ENCODE assay signal across 18 cellular contexts in the genomic region with DNA sequence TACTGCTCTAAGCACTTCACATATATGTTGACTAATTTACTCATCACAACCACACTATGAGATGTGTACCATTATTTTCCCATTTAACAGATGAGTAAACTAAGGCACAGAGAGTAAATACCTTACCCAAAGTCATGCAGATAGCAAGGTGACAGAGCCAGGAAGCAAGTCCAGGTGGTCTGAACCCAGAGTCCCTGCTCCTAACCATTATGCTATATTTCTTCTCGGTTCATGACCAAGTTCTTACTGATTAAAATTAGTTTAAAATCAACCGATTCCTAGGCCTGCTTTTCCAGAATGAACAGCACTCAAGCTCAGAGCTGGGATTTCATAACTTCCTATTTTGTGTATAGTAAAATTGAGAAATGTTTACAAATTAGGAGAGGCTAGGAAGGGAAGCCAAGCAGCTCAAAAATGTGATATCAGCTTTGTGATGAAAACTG.
DNase-seq lines count a peak whose midpoint lies in the region; ATAC-seq and TF ChIP-seq lines count a peak whose summit lies in the region.
"Had no signal": no experiment of that assay in that cellular context is flagged by ENCODE, and none has a peak within 500 bp of the region (broad histone marks: within the 10 kb centered on the region; RNA-seq: fewer than 3 reads in every experiment).

No MANE protein-coding gene starts in this region.

- DNase-seq in AG09319 (ENCODE audit: extremely low read depth, low read depth) (peak; percentile 29), amniotic epithelial cell (ENCODE audit: low read depth) (peak; percentile 8), fibroblast of villous mesenchyme (ENCODE audit: low read depth) (peak; percentile 66), omental fat pad (ENCODE audit: low spot score) (no peak), DMS79 (lab: John Stamatoyannopoulos, UW) (no peak), NCI-H2227 (lab: John Stamatoyannopoulos, UW; ENCODE audit: unreplicated experiment) (no peak), NAMALWA (ENCODE audit: low spot score) (no peak), NCI-H2081 treated with DMSO at 0.1 percent for 48 hours (lab: John Stamatoyannopoulos, UW) (no peak)
- DNase-seq: activated CD8-positive, alpha-beta memory T cell treated with anti-CD3 and anti-CD28 coated beads for 24 hours; activated effector memory CD4-positive, alpha-beta T cell treated with anti-CD3 and anti-CD28 coated beads, Interleukin-2, amount 50 U/mL, for 16 hours; dorsolateral prefrontal cortex; EL; GM23248; midbrain; NCI-H2081; occipital lobe had no signal

- no peak for TF ChIP-seq CTCF in AG09319 (IDR thresholded peaks at IDR 0.05; ENCODE audit: low read depth, low read length)
- TF ChIP-seq CTCF in fibroblast of villous mesenchyme (IDR thresholded peaks at IDR 0.05; ENCODE audit: insufficient read depth, low read depth, low read length): no peak
- no peak for TF ChIP-seq CTCF in omental fat pad (IDR thresholded peaks at IDR 0.05)

- no peak overlapping the region for H3K4me3 ChIP-seq in fibroblast of villous mesenchyme (ENCODE audit: low read depth, low read length)
- H3K4me3 ChIP-seq: dorsolateral prefrontal cortex, GM23248, smooth muscle cell had no signal

- peak; percentile 45 for ATAC-seq in omental fat pad (ENCODE audit: low FRiP score)
- ATAC-seq: stimulated activated memory B cell treated with anti-CD40 and anti-IgM and Interleukin-4, amounts not matched to agents 10 μg/mL and 1 μg/mL and 100 μg/mL, for 72 hours had no signal

Comparison
In these comparisons a context has a peak if more than half of its experiments do, and no peak if none do; other contexts are left out.
1. DNase-seq: peak in AG09319 (single experiment), amniotic epithelial cell (single experiment) and fibroblast of villous mesenchyme (single experiment); none in omental fat pad (single experiment), DMS79 (single experiment), NCI-H2227 (single experiment), NAMALWA (single experiment) and NCI-H2081 treated with DMSO at 0.1 percent for 48 hours (single experiment).